ENCODE assay signal across 14 cellular contexts in the genomic region with DNA sequence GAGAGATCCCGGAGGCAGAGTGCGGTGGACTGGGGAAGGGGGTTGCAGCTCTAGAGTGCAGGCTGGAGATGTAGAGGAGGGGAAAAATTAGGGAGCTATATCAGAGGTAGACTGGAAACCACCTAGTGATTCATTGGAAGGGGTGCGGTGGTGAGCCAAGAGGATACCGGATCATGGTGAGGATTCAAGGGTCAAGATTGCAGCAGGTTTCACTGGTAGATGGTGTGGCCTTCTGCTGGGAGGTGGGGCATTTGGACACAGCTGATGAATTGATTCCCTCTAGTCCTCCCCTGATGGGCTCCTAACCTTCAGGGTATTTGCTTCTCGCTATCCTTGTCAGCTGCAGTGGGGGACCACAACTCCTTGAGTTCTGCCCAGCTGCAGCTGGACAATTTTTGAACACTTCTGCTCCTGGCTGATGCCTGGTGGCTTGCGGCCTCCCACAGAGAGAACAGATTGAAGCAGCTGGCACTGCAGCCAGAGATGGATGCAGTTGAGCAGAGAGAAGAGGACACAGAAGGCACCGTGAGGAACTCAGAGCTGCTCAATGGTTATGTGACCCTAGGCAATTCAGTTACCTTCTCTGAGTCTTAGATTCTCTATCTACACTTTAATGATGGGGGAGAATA.
DNase-seq lines count a peak whose midpoint lies in the region; FAIRE-seq and TF ChIP-seq lines count a peak whose summit lies in the region.
"Had no signal": no experiment of that assay in that cellular context is flagged by ENCODE, and none has a peak within 500 bp of the region (broad histone marks: within the 10 kb centered on the region; RNA-seq: fewer than 3 reads in every experiment).

No MANE protein-coding gene starts in this region.

- H3K9ac ChIP-seq in trophoblast cell (ENCODE audit: low read length) = no peak overlapping the region

- no peak overlapping the region for H3K18ac ChIP-seq in trophoblast cell (ENCODE audit: low read length)

- H2AK5ac ChIP-seq in trophoblast cell (ENCODE audit: low read length) = no peak overlapping the region

- peaks cover 2% of the 10 kb centered on the region for H3K79me2 ChIP-seq in trophoblast cell (ENCODE audit: control insufficient read depth, insufficient read depth, low read length, poor library complexity)

- no peak overlapping the region for H2BK120ac ChIP-seq in trophoblast cell (ENCODE audit: insufficient read depth, low read length, poor library complexity)

- H2BK5ac ChIP-seq in trophoblast cell (ENCODE audit: low read depth, low read length, poor library complexity) = no peak overlapping the region

- FAIRE-seq in bronchial epithelial cell (lab: Jason Lieb, UNC) = no peak
- FAIRE-seq: endometrium, GM12878 had no signal

- H3K79me1 ChIP-seq in trophoblast cell (ENCODE audit: low read length) = peaks cover 11% of the 10 kb centered on the region

- H3K4me3 ChIP-seq in bronchial epithelial cell (ENCODE audit: low read depth, low read length) = no peak overlapping the region
- no peak overlapping the region for H3K4me3 ChIP-seq in trophoblast cell (ENCODE audit: low read depth, low read length)
- H3K4me3 ChIP-seq: GM12878, HAP-1 had no signal

- no peak overlapping the region for H4K8ac ChIP-seq in trophoblast cell (ENCODE audit: low read depth, low read length)

- no peak overlapping the region for H4K91ac ChIP-seq in trophoblast cell (ENCODE audit: low read depth, low read length)

- H3K27me3 ChIP-seq in bronchial epithelial cell (ENCODE audit: control insufficient read depth, insufficient read depth, low read length) (no peaks in the 10 kb centered on the region), trophoblast cell (ENCODE audit: insufficient read depth, low read length) (no peaks in the 10 kb centered on the region)

- no peak overlapping the region for H4K12ac ChIP-seq in trophoblast cell (ENCODE audit: low read depth, low read length)

- no peak overlapping the region for H3K14ac ChIP-seq in trophoblast cell (ENCODE audit: low read length)

- DNase-seq in DMS79 treated with DMSO at 0.1 percent for 48 hours (lab: John Stamatoyannopoulos, UW) = peak; percentile 55
- peak; percentile 43 for DNase-seq in NCI-H2171 (lab: John Stamatoyannopoulos, UW)
- DNase-seq in bronchial epithelial cell (ENCODE audit: low read depth) = peak; percentile 63
- no peak for DNase-seq in trophoblast cell
- DNase-seq in activated T-cell treated with anti-CD3 and anti-CD28 coated beads, Interleukin-2, amount 50 U/mL, for 1 hour = no peak
- no peak for DNase-seq in NCI-H82 (lab: John Stamatoyannopoulos, UW)
- DNase-seq in AG20443 (ENCODE audit: low spot score) = no peak
- DNase-seq: activated CD4-positive, alpha-beta memory T cell treated with anti-CD3 and anti-CD28 coated beads, Interleukin-2, amount 10 ng/mL, durations not matched to agents 7 days and 5 days; foreskin melanocyte; right cardiac atrium; stimulated activated CD4-positive, alpha-beta T cell treated with anti-CD3 and anti-CD28 coated beads, Interleukin-2, amount 100 ng/mL, for 24 hours had no signal

- peak overlapping the region; percentile 8 for H2BK12ac ChIP-seq in trophoblast cell (ENCODE audit: low read length)

- no peak overlapping the region for H3K4ac ChIP-seq in trophoblast cell (ENCODE audit: low read depth, low read length)

- H3K9me3 ChIP-seq in trophoblast cell (ENCODE audit: insufficient read depth, low read depth, low read length) = no peaks in the 10 kb centered on the region
- H3K9me3 ChIP-seq: HAP-1 had no signal

- no CpG with 5 or more reads among the region's 7 CpGs for WGBS in trophoblast cell (ENCODE audit: extremely low coverage, insufficient coverage, insufficient read length)

- TF ChIP-seq CTCF in bronchial epithelial cell (IDR thresholded peaks at IDR 0.05; ENCODE audit: insufficient read depth, low read length, severe bottlenecking) = no peak

- no peak overlapping the region for H3K4me2 ChIP-seq in trophoblast cell (ENCODE audit: low read length)

- H3K4me1 ChIP-seq in trophoblast cell (ENCODE audit: control insufficient read depth in 1 of 2, insufficient read depth in 2 of 2, low read length in 2 of 2) = peaks cover 12 to 13% of the 10 kb centered on the region in 2 experiments

- H3K36me3 ChIP-seq in bronchial epithelial cell (ENCODE audit: control insufficient read depth, insufficient read depth, low read length) (no peaks in the 10 kb centered on the region), trophoblast cell (ENCODE audit: control insufficient read depth in 1 of 2, insufficient read depth in 2 of 2, low read length in 2 of 2) (no peaks in the 10 kb centered on the region)
- H3K36me3 ChIP-seq: HAP-1 had no signal

- H3K23ac ChIP-seq in trophoblast cell (ENCODE audit: low read length) = no peak overlapping the region

- no peak overlapping the region for H2AFZ ChIP-seq in trophoblast cell (ENCODE audit: insufficient read depth, low read length, poor library complexity)

- H3K27ac ChIP-seq in trophoblast cell (ENCODE audit: low read depth, low read length) = no peak overlapping the region

Comparison
In these comparisons a context has a peak if more than half of its experiments do, and no peak if none do; other contexts are left out.
1. DNase-seq: peak in DMS79 treated with DMSO at 0.1 percent for 48 hours (single experiment), NCI-H2171 (single experiment) and bronchial epithelial cell (single experiment); none in trophoblast cell (0 of 2), activated T-cell treated with anti-CD3 and anti-CD28 coated beads, Interleukin-2, amount 50 U/mL, for 1 hour (single experiment), NCI-H82 (single experiment) and AG20443 (single experiment).